In the genomic region with DNA sequence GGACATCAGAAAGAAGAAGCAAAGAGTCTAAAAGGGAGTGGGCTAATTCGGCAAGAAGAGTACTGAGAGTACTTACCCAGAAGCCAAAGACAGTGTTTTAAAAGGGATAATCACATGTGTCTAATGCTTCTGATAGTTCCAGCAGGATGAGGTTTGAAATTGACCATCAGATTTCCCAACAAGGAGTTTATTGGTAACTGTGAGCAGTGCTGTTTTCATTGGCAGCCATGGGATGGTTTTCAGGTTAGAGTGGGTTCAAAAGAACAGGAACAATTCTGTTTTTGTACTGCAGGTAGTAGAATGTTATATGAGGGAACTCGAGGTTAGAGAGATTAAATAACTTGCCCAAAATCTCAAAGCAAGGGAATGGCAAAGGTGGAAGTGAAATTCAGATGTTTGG, we compare ENCODE assay signal across 1 cellular context.
TF ChIP-seq lines count a peak whose summit lies in the region.

No MANE protein-coding gene starts in this region.

TF ChIP-seq in IMR-90, 13 proteins besides CTCF, POLR2A, EP300 and RAD21:
- no peak for TF ChIP-seq FOS (IDR thresholded peaks at IDR 0.05; ENCODE audit: low read depth, low read length)
- TF ChIP-seq MAZ (IDR thresholded peaks at IDR 0.05; ENCODE audit: borderline replicate concordance, low read depth, low read length): no peak
- TF ChIP-seq SMC3 (IDR thresholded peaks at IDR 0.05; ENCODE audit: low read depth, low read length): no peak
- TF ChIP-seq CHD1 (IDR thresholded peaks at IDR 0.05; ENCODE audit: low read depth, low read length): no peak
- TF ChIP-seq RCOR1 (IDR thresholded peaks at IDR 0.05; ENCODE audit: insufficient replicate concordance, low read length): no peak
- no peak for TF ChIP-seq NFE2L2 (IDR thresholded peaks at IDR 0.05; ENCODE audit: low read depth, low read length)
- TF ChIP-seq, protein P1, sequence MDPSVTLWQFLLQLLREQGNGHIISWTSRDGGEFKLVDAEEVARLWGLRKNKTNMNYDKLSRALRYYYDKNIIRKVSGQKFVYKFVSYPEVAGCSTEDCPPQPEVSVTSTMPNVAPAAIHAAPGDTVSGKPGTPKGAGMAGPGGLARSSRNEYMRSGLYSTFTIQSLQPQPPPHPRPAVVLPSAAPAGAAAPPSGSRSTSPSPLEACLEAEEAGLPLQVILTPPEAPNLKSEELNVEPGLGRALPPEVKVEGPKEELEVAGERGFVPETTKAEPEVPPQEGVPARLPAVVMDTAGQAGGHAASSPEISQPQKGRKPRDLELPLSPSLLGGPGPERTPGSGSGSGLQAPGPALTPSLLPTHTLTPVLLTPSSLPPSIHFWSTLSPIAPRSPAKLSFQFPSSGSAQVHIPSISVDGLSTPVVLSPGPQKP (IDR thresholded peaks at IDR 0.05; ENCODE audit: borderline replicate concordance, low read depth, low read length): no peak
- TF ChIP-seq CEBPB (IDR thresholded peaks at IDR 0.05; ENCODE audit: low read depth, low read length): no peak
- TF ChIP-seq MAFK (IDR thresholded peaks at IDR 0.05; ENCODE audit: low read depth, low read length): no peak
- TF ChIP-seq RFX5 (IDR thresholded peaks at IDR 0.05; ENCODE audit: low read depth, low read length): no peak
- TF ChIP-seq BHLHE40 (IDR thresholded peaks at IDR 0.05; ENCODE audit: low read depth, low read length): no peak
- TF ChIP-seq MXI1 (IDR thresholded peaks at IDR 0.05; ENCODE audit: borderline replicate concordance, low read depth, low read length): no peak
- TF ChIP-seq, protein P2, sequence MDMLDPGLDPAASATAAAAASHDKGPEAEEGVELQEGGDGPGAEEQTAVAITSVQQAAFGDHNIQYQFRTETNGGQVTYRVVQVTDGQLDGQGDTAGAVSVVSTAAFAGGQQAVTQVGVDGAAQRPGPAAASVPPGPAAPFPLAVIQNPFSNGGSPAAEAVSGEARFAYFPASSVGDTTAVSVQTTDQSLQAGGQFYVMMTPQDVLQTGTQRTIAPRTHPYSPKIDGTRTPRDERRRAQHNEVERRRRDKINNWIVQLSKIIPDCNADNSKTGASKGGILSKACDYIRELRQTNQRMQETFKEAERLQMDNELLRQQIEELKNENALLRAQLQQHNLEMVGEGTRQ (IDR thresholded peaks at IDR 0.05; ENCODE audit: low read depth, low read length): no peak
